ENCODE assay signal across 1 cellular context in genomic region chr12:21637985-21638891, GRCh38.
TF ChIP-seq lines count a peak whose summit lies in the region.

No MANE protein-coding gene starts in this region.

TF ChIP-seq in GM23338, 12 proteins besides CTCF, POLR2A, EP300 and RAD21 (continued from another document):
- TF ChIP-seq REST (IDR thresholded peaks at IDR 0.05; ENCODE audit: unreplicated experiment): no peak
- TF ChIP-seq ZNF331 (CRISPR knock-in tag; IDR thresholded peaks at IDR 0.05; ENCODE audit: low read depth): no peak
- no peak for TF ChIP-seq EZH2 (IDR thresholded peaks at IDR 0.05; ENCODE audit: low read depth, unreplicated experiment)
- TF ChIP-seq ZNF114 (CRISPR knock-in tag; IDR thresholded peaks at IDR 0.05): no peak
- no peak for TF ChIP-seq ETS1 (IDR thresholded peaks at IDR 0.05)
- no peak for TF ChIP-seq POLR2AphosphoS5 (IDR thresholded peaks at IDR 0.05; ENCODE audit: low read depth)
- no peak for TF ChIP-seq NANOG (IDR thresholded peaks at IDR 0.05; ENCODE audit: borderline replicate concordance)
